22 cellular contexts compared by ENCODE assay signal in genomic region chr6:130288065-130288464, GRCh38.
DNase-seq lines count a peak whose midpoint lies in the region; ATAC-seq, FAIRE-seq and TF ChIP-seq lines count a peak whose summit lies in the region.
"Had no signal": no experiment of that assay in that cellular context is flagged by ENCODE, and none has a peak within 500 bp of the region (broad histone marks: within the 10 kb centered on the region; RNA-seq: fewer than 3 reads in every experiment).

No MANE protein-coding gene starts in this region.

- TF ChIP-seq RAD21 in SK-N-SH (IDR thresholded peaks at IDR 0.05; ENCODE audit: low read length), result no peak

- no peaks in the 10 kb centered on the region for H3K4me1 ChIP-seq in SK-N-SH (ENCODE audit: control insufficient read depth in 1 of 2, insufficient read depth in 2 of 2, low read depth in 1 of 2, low read length in 1 of 2)
- no peaks in the 10 kb centered on the region for H3K4me1 ChIP-seq in astrocyte (ENCODE audit: insufficient read depth, low read length)
- H3K4me1 ChIP-seq: BLaER1, Caco-2, HAP-1 had no signal

- peaks cover 0 to 12% of the 10 kb centered on the region in 2 experiments for H3K36me3 ChIP-seq in SK-N-SH (replicated peaks in 1 of 2; ENCODE audit: control insufficient read depth in 1 of 2, insufficient read depth in 2 of 2, low read length in 1 of 2)
- H3K36me3 ChIP-seq in astrocyte (ENCODE audit: insufficient read depth, low read length), result no peaks in the 10 kb centered on the region
- H3K36me3 ChIP-seq: BLaER1, HAP-1 had no signal

- H3K36me3 Mint-ChIP-seq in astrocyte (ENCODE audit: low read depth, unreplicated experiment), result no peaks in the 10 kb centered on the region
- H3K36me3 Mint-ChIP-seq: CD4-positive, CD25-positive, alpha-beta regulatory T cell; CD8-positive, alpha-beta T cell had no signal

- peak overlapping the region in 1 of 2 experiments; percentile 29; a peak in 1 of 4 replicates for H3K27ac ChIP-seq in SK-N-SH (ENCODE audit: low read depth in 2 of 2, low read length in 1 of 2)
- no peak overlapping the region for H3K27ac ChIP-seq in astrocyte (ENCODE audit: low read depth, low read length)
- H3K27ac ChIP-seq: BLaER1, C4-2B had no signal

- H3K9me3 ChIP-seq in SK-N-SH, result no peaks in the 10 kb centered on the region
- no peaks in the 10 kb centered on the region for H3K9me3 ChIP-seq in astrocyte (ENCODE audit: insufficient read depth, low read depth, low read length)
- H3K9me3 ChIP-seq: BLaER1, Caco-2, HAP-1 had no signal

- POLR2A ChIA-PET in SK-N-SH (lab: Yijun Ruan, JAX), result no interaction called here

- no peaks in the 10 kb centered on the region for H3F3A ChIP-seq in SK-N-SH (replicated peaks; ENCODE audit: insufficient read depth)

- no peaks in the 10 kb centered on the region for H3K4me1 Mint-ChIP-seq in astrocyte (ENCODE audit: low read depth, unreplicated experiment)

- H4K20me1 ChIP-seq in SK-N-SH (ENCODE audit: insufficient read depth) (no peaks in the 10 kb centered on the region), astrocyte (ENCODE audit: insufficient read depth, low read length) (no peaks in the 10 kb centered on the region)
- H4K20me1 ChIP-seq: BLaER1 had no signal

- H3K4me3 ChIP-seq in SK-N-SH (ENCODE audit: low read depth in 2 of 2, low read length in 1 of 2), result no peak overlapping the region
- no peak overlapping the region for H3K4me3 ChIP-seq in astrocyte (ENCODE audit: insufficient read depth, low read depth, low read length)
- H3K4me3 ChIP-seq: BLaER1, HAP-1 had no signal

- H3K79me2 ChIP-seq in SK-N-SH (ENCODE audit: insufficient read depth), result no peaks in the 10 kb centered on the region
- no peaks in the 10 kb centered on the region for H3K79me2 ChIP-seq in astrocyte (ENCODE audit: insufficient read depth, low read length)

- FAIRE-seq in astrocyte (lab: Jason Lieb, UNC), result no peak
- FAIRE-seq: G401.6, GM12892, H54 had no signal

- no peaks in the 10 kb centered on the region for H3K27me3 Mint-ChIP-seq in astrocyte (ENCODE audit: low read depth, unreplicated experiment)
- H3K27me3 Mint-ChIP-seq: B cell; CD4-positive, CD25-positive, alpha-beta regulatory T cell had no signal

- H3K4me3 Mint-ChIP-seq in astrocyte (ENCODE audit: unreplicated experiment), result no peak overlapping the region
- H3K4me3 Mint-ChIP-seq: B cell; CD4-positive, CD25-positive, alpha-beta regulatory T cell; CD8-positive, alpha-beta T cell; HFFc6 had no signal

- TF ChIP-seq CTCF in SK-N-SH (IDR thresholded peaks at IDR 0.05) (no peak), astrocyte (IDR thresholded peaks at IDR 0.05; ENCODE audit: insufficient read depth, low read depth, low read length) (no peak)

- H3K9me2 ChIP-seq in SK-N-SH, result no peaks in the 10 kb centered on the region

- no peak for DNase-seq in SK-N-SH
- peak; percentile 6 for DNase-seq in astrocyte (ENCODE audit: low read depth)
- DNase-seq in fibroblast of peridontal ligament (ENCODE audit: extremely low read depth), result peak; percentile 63
- DNase-seq in inferior parietal cortex (ENCODE audit: extremely low spot score), result peak; percentile 7
- DNase-seq in KG1 (lab: John Stamatoyannopoulos, UW), result no peak
- DNase-seq in head of caudate nucleus, result no peak
- DNase-seq: Caco-2; CD4-positive, CD25-positive, alpha-beta regulatory T cell; CD8-positive, alpha-beta T cell; DMS153; DND-41; GOT3; HFFc6 had no signal

- CTCF ChIA-PET in SK-N-SH (lab: Yijun Ruan, JAX), result no interaction called here

- H3K9me3 Mint-ChIP-seq in astrocyte (ENCODE audit: unreplicated experiment), result peaks cover 2% of the 10 kb centered on the region
- H3K9me3 Mint-ChIP-seq: CD4-positive, CD25-positive, alpha-beta regulatory T cell; CD8-positive, alpha-beta T cell; HFFc6 had no signal

- no peak overlapping the region for H2AFZ ChIP-seq in SK-N-SH (ENCODE audit: low read depth)
- no peak overlapping the region for H2AFZ ChIP-seq in astrocyte (ENCODE audit: low read depth, low read length)

- intact Hi-C loops in head of caudate nucleus (cut with DNase I), result no loop called here

- WGBS in SK-N-SH (ENCODE audit: low lambda C conversion rate), result 49% methylated on average over 2 of the region's 2 CpGs

- no peak overlapping the region for H3K9ac ChIP-seq in SK-N-SH
- no peak overlapping the region for H3K9ac ChIP-seq in astrocyte (ENCODE audit: low read length)
- H3K9ac ChIP-seq: BLaER1 had no signal

- no peak overlapping the region for H3K27ac Mint-ChIP-seq in astrocyte (ENCODE audit: unreplicated experiment)
- H3K27ac Mint-ChIP-seq: B cell; CD4-positive, CD25-positive, alpha-beta regulatory T cell; CD8-positive, alpha-beta T cell; HFFc6 had no signal

- H3K4me2 ChIP-seq in SK-N-SH, result no peak overlapping the region
- no peak overlapping the region for H3K4me2 ChIP-seq in astrocyte (ENCODE audit: low read length)
- H3K4me2 ChIP-seq: BLaER1 had no signal

- TF ChIP-seq EP300 in SK-N-SH (IDR thresholded peaks at IDR 0.05; ENCODE audit: borderline replicate concordance in 1 of 2, low read depth in 1 of 2, low read length in 1 of 2), result no peak

- H3K27me3 ChIP-seq in SK-N-SH (ENCODE audit: insufficient read depth) (no peaks in the 10 kb centered on the region), astrocyte (ENCODE audit: insufficient read depth, low read length) (no peaks in the 10 kb centered on the region)
- H3K27me3 ChIP-seq: BLaER1 had no signal

- ATAC-seq in SK-N-SH treated with all-trans-retinoic acid at 6 μM for 48 hours (no peak; the same call in 1 of the 3 replicates), HG02852 (IDR thresholded peaks at IDR 0.05; ENCODE audit: unreplicated experiment) (no peak)
- ATAC-seq: CD8-positive, alpha-beta T cell had no signal

TF ChIP-seq in SK-N-SH, 30 proteins besides CTCF, POLR2A, EP300 and RAD21 (continues in another document):
- TF ChIP-seq USF1 (IDR thresholded peaks at IDR 0.05; ENCODE audit: borderline replicate concordance, low read depth) (no peak), PBX3 (IDR thresholded peaks at IDR 0.05) (no peak), RFX5 (IDR thresholded peaks at IDR 0.05; ENCODE audit: low read length) (no peak), FOXJ3 (CRISPR knock-in tag; IDR thresholded peaks at IDR 0.05) (no peak), GATA2 (CRISPR knock-in tag; IDR thresholded peaks at IDR 0.05) (no peak), USF2 (IDR thresholded peaks at IDR 0.05; ENCODE audit: borderline replicate concordance, low read depth, low read length) (no peak), NFIC (IDR thresholded peaks at IDR 0.05; ENCODE audit: borderline replicate concordance) (peak; percentile 69)

TF ChIP-seq in SK-N-SH treated with all-trans-retinoic acid at 6 μM for 48 hours, 23 proteins besides CTCF, POLR2A, EP300 and RAD21 (continues in another document):
- TF ChIP-seq ESRRG (CRISPR knock-in tag; IDR thresholded peaks at IDR 0.05) (no peak), POU6F1 (CRISPR knock-in tag; IDR thresholded peaks at IDR 0.05; ENCODE audit: borderline replicate concordance, low read depth) (no peak), ARNTL (CRISPR knock-in tag; IDR thresholded peaks at IDR 0.05; ENCODE audit: borderline replicate concordance, low read depth) (no peak), CSRNP3 (CRISPR knock-in tag; IDR thresholded peaks at IDR 0.05) (no peak), ZFP30 (CRISPR knock-in tag; IDR thresholded peaks at IDR 0.05) (no peak), TCF4 (CRISPR knock-in tag; IDR thresholded peaks at IDR 0.05; ENCODE audit: borderline replicate concordance) (no peak), SNAI2 (CRISPR knock-in tag; IDR thresholded peaks at IDR 0.05) (no peak), ZNF70 (CRISPR knock-in tag; IDR thresholded peaks at IDR 0.05) (no peak)

Comparison
In these comparisons a context has a peak if more than half of its experiments do, and no peak if none do; other contexts are left out.
1. DNase-seq: peak in astrocyte (single experiment), fibroblast of peridontal ligament (single experiment) and inferior parietal cortex (single experiment); none in SK-N-SH (single experiment), KG1 (single experiment) and head of caudate nucleus (0 of 42).